1 cellular context compared by ENCODE assay signal in genomic region chr12:51622564-51622963, GRCh38.
TF ChIP-seq lines count a peak whose summit lies in the region.

No MANE protein-coding gene starts in this region.

TF ChIP-seq in HEK293, 187 proteins besides CTCF, POLR2A, EP300 and RAD21 (continued from another document):
- TF ChIP-seq, protein P1, sequence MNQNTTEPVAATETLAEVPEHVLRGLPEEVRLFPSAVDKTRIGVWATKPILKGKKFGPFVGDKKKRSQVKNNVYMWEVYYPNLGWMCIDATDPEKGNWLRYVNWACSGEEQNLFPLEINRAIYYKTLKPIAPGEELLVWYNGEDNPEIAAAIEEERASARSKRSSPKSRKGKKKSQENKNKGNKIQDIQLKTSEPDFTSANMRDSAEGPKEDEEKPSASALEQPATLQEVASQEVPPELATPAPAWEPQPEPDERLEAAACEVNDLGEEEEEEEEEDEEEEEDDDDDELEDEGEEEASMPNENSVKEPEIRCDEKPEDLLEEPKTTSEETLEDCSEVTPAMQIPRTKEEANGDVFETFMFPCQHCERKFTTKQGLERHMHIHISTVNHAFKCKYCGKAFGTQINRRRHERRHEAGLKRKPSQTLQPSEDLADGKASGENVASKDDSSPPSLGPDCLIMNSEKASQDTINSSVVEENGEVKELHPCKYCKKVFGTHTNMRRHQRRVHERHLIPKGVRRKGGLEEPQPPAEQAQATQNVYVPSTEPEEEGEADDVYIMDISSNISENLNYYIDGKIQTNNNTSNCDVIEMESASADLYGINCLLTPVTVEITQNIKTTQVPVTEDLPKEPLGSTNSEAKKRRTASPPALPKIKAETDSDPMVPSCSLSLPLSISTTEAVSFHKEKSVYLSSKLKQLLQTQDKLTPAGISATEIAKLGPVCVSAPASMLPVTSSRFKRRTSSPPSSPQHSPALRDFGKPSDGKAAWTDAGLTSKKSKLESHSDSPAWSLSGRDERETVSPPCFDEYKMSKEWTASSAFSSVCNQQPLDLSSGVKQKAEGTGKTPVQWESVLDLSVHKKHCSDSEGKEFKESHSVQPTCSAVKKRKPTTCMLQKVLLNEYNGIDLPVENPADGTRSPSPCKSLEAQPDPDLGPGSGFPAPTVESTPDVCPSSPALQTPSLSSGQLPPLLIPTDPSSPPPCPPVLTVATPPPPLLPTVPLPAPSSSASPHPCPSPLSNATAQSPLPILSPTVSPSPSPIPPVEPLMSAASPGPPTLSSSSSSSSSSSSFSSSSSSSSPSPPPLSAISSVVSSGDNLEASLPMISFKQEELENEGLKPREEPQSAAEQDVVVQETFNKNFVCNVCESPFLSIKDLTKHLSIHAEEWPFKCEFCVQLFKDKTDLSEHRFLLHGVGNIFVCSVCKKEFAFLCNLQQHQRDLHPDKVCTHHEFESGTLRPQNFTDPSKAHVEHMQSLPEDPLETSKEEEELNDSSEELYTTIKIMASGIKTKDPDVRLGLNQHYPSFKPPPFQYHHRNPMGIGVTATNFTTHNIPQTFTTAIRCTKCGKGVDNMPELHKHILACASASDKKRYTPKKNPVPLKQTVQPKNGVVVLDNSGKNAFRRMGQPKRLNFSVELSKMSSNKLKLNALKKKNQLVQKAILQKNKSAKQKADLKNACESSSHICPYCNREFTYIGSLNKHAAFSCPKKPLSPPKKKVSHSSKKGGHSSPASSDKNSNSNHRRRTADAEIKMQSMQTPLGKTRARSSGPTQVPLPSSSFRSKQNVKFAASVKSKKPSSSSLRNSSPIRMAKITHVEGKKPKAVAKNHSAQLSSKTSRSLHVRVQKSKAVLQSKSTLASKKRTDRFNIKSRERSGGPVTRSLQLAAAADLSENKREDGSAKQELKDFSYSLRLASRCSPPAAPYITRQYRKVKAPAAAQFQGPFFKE (tag by site-specific recombination; IDR thresholded peaks at IDR 0.05; ENCODE audit: borderline replicate concordance): no peak
